In genomic region chr7:84529480-84530205, GRCh38 we compare ENCODE assay signal across 12 cellular contexts.
A peak's percentile ranks its signal among the peaks of the same experiment; 100 is the strongest.
DNase-seq lines count a peak whose midpoint lies in the region; ATAC-seq and TF ChIP-seq lines count a peak whose summit lies in the region.
"Had no signal": no experiment of that assay in that cellular context is flagged by ENCODE, and none has a peak within 500 bp of the region (broad histone marks: within the 10 kb centered on the region; RNA-seq: fewer than 3 reads in every experiment).

No MANE protein-coding gene starts in this region.

- H2AFZ ChIP-seq in mesenchymal stem cell (ENCODE audit: low read depth, low read length), result no peak overlapping the region

- no peak overlapping the region for H3K14ac ChIP-seq in mesenchymal stem cell (ENCODE audit: low read length in 2 of 2)

- H3K18ac ChIP-seq in mesenchymal stem cell (ENCODE audit: low read depth in 1 of 2, low read length in 2 of 2), result no peak overlapping the region

- 33% methylated on average over 2 of the region's 3 CpGs for WGBS in mesenchymal stem cell
- 43 to 46% methylated on average over 3 of the region's 3 CpGs for WGBS in aorta, 2 donors

- H3K4me2 ChIP-seq in mesenchymal stem cell (ENCODE audit: low read length, poor library complexity, severe bottlenecking), result peak overlapping the region; percentile 34

- H3K23ac ChIP-seq in mesenchymal stem cell (ENCODE audit: low read length in 2 of 2), result no peak overlapping the region

- H3K4ac ChIP-seq in mesenchymal stem cell (ENCODE audit: low read depth in 1 of 2, low read length in 2 of 2), result no peak overlapping the region

- intact Hi-C loops in aorta (cut with DNase I), result loop anchor here (10.0 kb wide), 2 partner anchors 265 to 285 kb away; no protein-coding TSS in a partner anchor

- H3K79me1 ChIP-seq in mesenchymal stem cell (replicated peaks; ENCODE audit: low read length, poor library complexity, severe bottlenecking), result no peaks in the 10 kb centered on the region

- H3K36me3 ChIP-seq in BJ (ENCODE audit: control insufficient read depth, insufficient read depth, low read length) (no peaks in the 10 kb centered on the region), mesenchymal stem cell (ENCODE audit: control insufficient read depth in 1 of 2, insufficient read depth in 2 of 2, low read depth in 1 of 2, low read length in 2 of 2) (no peaks in the 10 kb centered on the region), aorta (ENCODE audit: control insufficient read depth in 1 of 2, insufficient read depth in 2 of 2, low read length in 1 of 2) (no peaks in the 10 kb centered on the region)
- H3K36me3 ChIP-seq: ascending aorta had no signal

- peaks cover 5% of the 10 kb centered on the region for H3K4me1 Mint-ChIP-seq in glutamatergic neuron (ENCODE audit: low read depth, unreplicated experiment)

- H2BK120ac ChIP-seq in mesenchymal stem cell (ENCODE audit: low read depth, low read length), result no peak overlapping the region

- no peak overlapping the region for H4K8ac ChIP-seq in mesenchymal stem cell (ENCODE audit: low read length)

- H3K4me3 ChIP-seq in BJ (ENCODE audit: low read depth, low read length), result no peak overlapping the region
- no peak overlapping the region for H3K4me3 ChIP-seq in LNCaP clone FGC (ENCODE audit: low read depth, low read length)
- no peak overlapping the region for H3K4me3 ChIP-seq in mesenchymal stem cell (ENCODE audit: insufficient read depth in 1 of 2, low read depth in 1 of 2, low read length in 2 of 2)
- H3K4me3 ChIP-seq in aorta (ENCODE audit: low read length in 2 of 2), result no peak overlapping the region
- H3K4me3 ChIP-seq: ascending aorta had no signal

- no peaks in the 10 kb centered on the region for H3K27me3 ChIP-seq in BJ (ENCODE audit: control insufficient read depth, insufficient read depth, low read length)
- no peaks in the 10 kb centered on the region for H3K27me3 ChIP-seq in mesenchymal stem cell (ENCODE audit: control insufficient read depth in 1 of 2, insufficient read depth in 1 of 2, low read length in 2 of 2)
- H3K27me3 ChIP-seq in aorta (ENCODE audit: control insufficient read depth in 1 of 2, insufficient read depth in 2 of 2, low read length in 1 of 2), result no peaks in the 10 kb centered on the region
- H3K27me3 ChIP-seq: ascending aorta had no signal

- H3K9me3 ChIP-seq in mesenchymal stem cell (ENCODE audit: control insufficient read depth, low read length) (no peaks in the 10 kb centered on the region), aorta (ENCODE audit: control insufficient read depth, low read length) (no peaks in the 10 kb centered on the region)
- H3K9me3 ChIP-seq: ascending aorta had no signal

- peak overlapping the region; percentile 85 for H3K27ac ChIP-seq in mesenchymal stem cell (ENCODE audit: low read length, poor library complexity, severe bottlenecking)
- no peak overlapping the region for H3K27ac ChIP-seq in aorta (ENCODE audit: low read depth in 1 of 2, low read length in 2 of 2)
- H3K27ac ChIP-seq: ascending aorta had no signal

- no peaks in the 10 kb centered on the region for H3K36me3 Mint-ChIP-seq in glutamatergic neuron (ENCODE audit: unreplicated experiment)
- H3K36me3 Mint-ChIP-seq: CD8-positive, alpha-beta T cell had no signal

- POLR2A ChIA-PET in BJ (lab: Charles Lee), result interaction anchor here (0.6 kb wide), 1 partner anchor 136 kb away, joined by 3 read pairs; no protein-coding TSS in a partner anchor

- DNase-seq in BJ (ENCODE audit: low read depth) (peak; percentile 60), LNCaP clone FGC (ENCODE audit: low read depth) (peak; percentile 96), astrocyte of the hippocampus (ENCODE audit: low read depth, low spot score) (peak; percentile 70), mesenchymal stem cell (peak; percentile 57), NCI-H524 treated with DMSO at 0.1 percent for 48 hours (lab: John Stamatoyannopoulos, UW) (no peak), glutamatergic neuron (no peak), aorta (no peak)
- DNase-seq: activated CD4-positive, alpha-beta T cell treated with anti-CD3 and anti-CD28 coated beads, Interleukin-2, amount 50 U/mL, for 1 hour; CD8-positive, alpha-beta T cell; Kasumi-1 had no signal

- TF ChIP-seq CTCF in BJ (IDR thresholded peaks at IDR 0.05; ENCODE audit: insufficient read depth, low read depth, low read length) (no peak), LNCaP clone FGC (IDR thresholded peaks at IDR 0.05; ENCODE audit: control insufficient read depth, extremely low read depth, insufficient read depth) (no peak), glutamatergic neuron (IDR thresholded peaks at IDR 0.05; ENCODE audit: partially characterized antibody, unreplicated experiment) (no peak)

- H2BK15ac ChIP-seq in mesenchymal stem cell (ENCODE audit: low read depth, poor library complexity, severe bottlenecking), result no peak overlapping the region

- H3K27me3 Mint-ChIP-seq in glutamatergic neuron (ENCODE audit: unreplicated experiment), result no peaks in the 10 kb centered on the region

- no peak overlapping the region for H3K9ac ChIP-seq in mesenchymal stem cell (ENCODE audit: low read length)

- peak overlapping the region; percentile 38 for H2BK5ac ChIP-seq in mesenchymal stem cell (ENCODE audit: low read depth, low read length, poor library complexity, severe bottlenecking)

- CTCF ChIA-PET in BJ (lab: Yijun Ruan, JAX), result no interaction called here

- H3K27ac Mint-ChIP-seq in glutamatergic neuron (ENCODE audit: unreplicated experiment), result no peak overlapping the region
- H3K27ac Mint-ChIP-seq: CD8-positive, alpha-beta T cell had no signal

- no peaks in the 10 kb centered on the region for H3K4me1 ChIP-seq in mesenchymal stem cell (ENCODE audit: control insufficient read depth, insufficient read depth, low read depth, low read length)
- H3K4me1 ChIP-seq in aorta (ENCODE audit: control insufficient read depth in 1 of 2, insufficient read depth in 2 of 2, low read length in 2 of 2), result peaks cover 0 to 2% of the 10 kb centered on the region in 2 donors
- H3K4me1 ChIP-seq: ascending aorta had no signal

- no peak for ATAC-seq in HG03521 (IDR thresholded peaks at IDR 0.05; ENCODE audit: unreplicated experiment)
- ATAC-seq in aorta (ENCODE audit: low FRiP score), result no peak
- ATAC-seq: CD8-positive, alpha-beta T cell had no signal

- no peak overlapping the region for H4K91ac ChIP-seq in mesenchymal stem cell (ENCODE audit: low read length)

- no peak overlapping the region for H3K4me3 Mint-ChIP-seq in glutamatergic neuron (ENCODE audit: unreplicated experiment)
- H3K4me3 Mint-ChIP-seq: CD8-positive, alpha-beta T cell had no signal

- H2AK5ac ChIP-seq in mesenchymal stem cell (ENCODE audit: low read length, severe bottlenecking), result no peak overlapping the region

- no peaks in the 10 kb centered on the region for H3K9me3 Mint-ChIP-seq in glutamatergic neuron (ENCODE audit: unreplicated experiment)
- H3K9me3 Mint-ChIP-seq: CD8-positive, alpha-beta T cell had no signal

- H2BK12ac ChIP-seq in mesenchymal stem cell (ENCODE audit: low read length in 2 of 2), result no peak overlapping the region

Comparison
In these comparisons a context has a peak if more than half of its experiments do, and no peak if none do; other contexts are left out.
1. DNase-seq: peak in BJ (single experiment), LNCaP clone FGC (single experiment), astrocyte of the hippocampus (single experiment) and mesenchymal stem cell (single experiment); none in NCI-H524 treated with DMSO at 0.1 percent for 48 hours (single experiment), glutamatergic neuron (single experiment) and aorta (0 of 2).